ENCODE assay signal across 10 cellular contexts in the genomic region with DNA sequence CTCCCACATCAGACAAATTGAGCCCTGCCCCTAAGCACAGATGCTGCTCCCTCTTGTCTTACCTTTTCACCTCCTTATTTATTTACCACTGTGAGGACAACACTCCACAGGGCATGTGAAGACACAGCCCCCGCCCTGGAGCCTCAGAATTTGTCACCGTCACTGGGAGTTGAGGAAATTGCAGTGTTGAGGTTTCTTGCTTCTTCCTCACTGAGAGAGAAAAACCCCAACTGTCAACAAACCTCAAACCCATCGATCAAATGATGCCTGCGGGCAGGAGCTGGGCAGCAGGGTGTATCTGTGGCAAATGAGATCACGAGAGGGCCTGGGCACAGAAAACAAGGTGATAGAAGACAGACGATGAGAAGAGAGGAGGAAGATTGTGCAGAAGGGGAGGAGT. TPM values are rescaled to one million over a fixed set of nuclear protein-coding genes. Genes with fewer than 3 reads are reported as not detected.
DNase-seq lines count a peak whose midpoint lies in the region; ATAC-seq and TF ChIP-seq lines count a peak whose summit lies in the region.
"Had no signal": no experiment of that assay in that cellular context is flagged by ENCODE, and none has a peak within 500 bp of the region (broad histone marks: within the 10 kb centered on the region; RNA-seq: fewer than 3 reads in every experiment).

No MANE protein-coding gene starts in this region.

- H3K27ac ChIP-seq in right atrium auricular region (no peak overlapping the region), epithelial cell of prostate (no peak overlapping the region), vagina (peak overlapping the region; percentile 11)

- H3K4me1 ChIP-seq in right atrium auricular region: peaks cover 0 to 7% of the 10 kb centered on the region in 2 donors
- peaks cover 6% of the 10 kb centered on the region for H3K4me1 ChIP-seq in vagina

- peak; percentile 90 for DNase-seq in cardiac septum (ENCODE audit: low spot score)
- DNase-seq in right atrium auricular region (ENCODE audit: low spot score): no peak
- DNase-seq in T-helper 9 cell: peak; percentile 40
- DNase-seq in epithelial cell of prostate (ENCODE audit: low read depth, low spot score): peak; percentile 81
- no peak for DNase-seq in vagina (ENCODE audit: extremely low spot score in 2 of 2)
- DNase-seq in DMS153 (lab: John Stamatoyannopoulos, UW): no peak
- DNase-seq in DMS 273 (lab: John Stamatoyannopoulos, UW; ENCODE audit: unreplicated experiment): no peak
- DNase-seq: GOT3 had no signal

- no peaks in the 10 kb centered on the region for H3K27me3 ChIP-seq in right atrium auricular region
- no peaks in the 10 kb centered on the region for H3K27me3 ChIP-seq in vagina

- TF ChIP-seq POLR2A in vagina (IDR thresholded peaks at IDR 0.05): no peak

- H3K4me3 ChIP-seq in right atrium auricular region (no peak overlapping the region), vagina (no peak overlapping the region)

- no peaks in the 10 kb centered on the region for H3K9me3 ChIP-seq in right atrium auricular region
- H3K9me3 ChIP-seq in vagina: no peaks in the 10 kb centered on the region

- intact Hi-C loops in cardiac septum (cut with DNase I): loop anchor here (5.0 kb wide), 1 partner anchor 219 kb away; no protein-coding TSS in a partner anchor
- intact Hi-C loops in vagina (cut with DNase I): no loop called here

- H3K36me3 ChIP-seq in right atrium auricular region: no peaks in the 10 kb centered on the region
- no peaks in the 10 kb centered on the region for H3K36me3 ChIP-seq in vagina

- no peak for ATAC-seq in GM18907 (IDR thresholded peaks at IDR 0.05; ENCODE audit: unreplicated experiment)
- ATAC-seq: WTC11 had no signal

- TF ChIP-seq CTCF in right atrium auricular region (IDR thresholded peaks at IDR 0.05) (no peak), vagina (IDR thresholded peaks at IDR 0.05) (no peak)

RNA-seq across cellular contexts. Expression of gene PLEKHG3, which starts 30.5 kb away (rescaled TPM):
- 22.5 TPM for total RNA-seq in cardiac septum
- total RNA-seq in right atrium auricular region: 10 to 100 TPM; 26.1 to 28.1 TPM
- total RNA-seq in vagina: 50.1 TPM

Comparison
In these comparisons a context has a peak if more than half of its experiments do, and no peak if none do; other contexts are left out.
1. DNase-seq: peak in cardiac septum (single experiment), T-helper 9 cell (single experiment) and epithelial cell of prostate (single experiment); none in right atrium auricular region (single experiment), vagina (0 of 2), DMS153 (single experiment) and DMS 273 (single experiment).